20 cellular contexts compared by ENCODE assay signal in genomic region chr11:27735281-27735680, GRCh38. TPM values are rescaled to one million over a fixed set of nuclear protein-coding genes. Genes with fewer than 3 reads are reported as not detected.
DNase-seq lines count a peak whose midpoint lies in the region; ATAC-seq and TF ChIP-seq lines count a peak whose summit lies in the region.
"Had no signal": no experiment of that assay in that cellular context is flagged by ENCODE, and none has a peak within 500 bp of the region (broad histone marks: within the 10 kb centered on the region; RNA-seq: fewer than 3 reads in every experiment).

No MANE protein-coding gene starts in this region.

- ATAC-seq in HG02981 (IDR thresholded peaks at IDR 0.05; ENCODE audit: unreplicated experiment) (no peak), HG03039 (IDR thresholded peaks at IDR 0.05; ENCODE audit: unreplicated experiment) (no peak)
- ATAC-seq: K562 had no signal

- H3K23me2 ChIP-seq in H9 (ENCODE audit: insufficient read length, low read depth, low read length, poor library complexity, severe bottlenecking), result no peaks in the 10 kb centered on the region

- H2BK5ac ChIP-seq in H9 (ENCODE audit: insufficient read length, low read length), result no peak overlapping the region

- H2BK12ac ChIP-seq in H9 (ENCODE audit: insufficient read length, low read depth, low read length), result no peak overlapping the region

- no peak overlapping the region for H4K91ac ChIP-seq in H9 (ENCODE audit: insufficient read length, low read depth, low read length)

- no peaks in the 10 kb centered on the region for H4K20me1 ChIP-seq in H9 (ENCODE audit: control insufficient read depth, insufficient read depth, insufficient read length)

- H3K18ac ChIP-seq in H9 (ENCODE audit: insufficient read length, low read depth, low read length), result no peak overlapping the region

- H2BK15ac ChIP-seq in H9 (ENCODE audit: low read depth, low read length), result no peak overlapping the region

- no peak overlapping the region for H3K27ac Mint-ChIP-seq in H9
- H3K27ac Mint-ChIP-seq: CD4-positive, CD25-positive, alpha-beta regulatory T cell had no signal

- no peak overlapping the region for H3K23ac ChIP-seq in H9 (ENCODE audit: insufficient read length, low read depth, low read length)

- in situ Hi-C loops in brain microvascular endothelial cell (cut with HindIII; ENCODE audit: low pct_ligation_motif_present, low sequenced_read_pairs), result no loop called here

- no peaks in the 10 kb centered on the region for H3K36me3 ChIP-seq in brain microvascular endothelial cell (replicated peaks)

- no peak overlapping the region for H3K27ac ChIP-seq in brain microvascular endothelial cell
- H3K27ac ChIP-seq in H9 (ENCODE audit: insufficient read length, low read depth, low read length), result no peak overlapping the region
- H3K27ac ChIP-seq: RWPE1 had no signal

- DNase-seq in Daoy (ENCODE audit: low read depth), result peak; percentile 46
- peak; percentile 39 for DNase-seq in RPMI7951 (ENCODE audit: low read depth)
- peak; percentile 55 for DNase-seq in brain microvascular endothelial cell
- DNase-seq in iris pigment epithelial cell (ENCODE audit: low read depth), result peak; percentile 67
- no peak for DNase-seq in H9
- DNase-seq: CD4-positive, CD25-positive, alpha-beta regulatory T cell; DMS53; GF-D8; Kasumi-1; NCI-H1092 treated with DMSO at 0.1 percent for 48 hours; NCI-H1436; NCI-H187; NCI-H2081 treated with DMSO at 0.1 percent for 48 hours; NCI-H524 treated with DMSO at 0.1 percent for 48 hours; NCI-H82; SHP77 had no signal

- H3K14ac ChIP-seq in H9 (ENCODE audit: insufficient read depth, low read length), result no peak overlapping the region

- H3K4me3 ChIP-seq in brain microvascular endothelial cell (ENCODE audit: low read depth, low read length), result no peak overlapping the region
- H3K4me3 ChIP-seq: K562 had no signal

- no CpG with 5 or more reads among the region's 1 CpG for WGBS in H9 (ENCODE audit: extremely low coverage, insufficient read length, low lambda C conversion rate)

- peaks cover 17% of the 10 kb centered on the region for H3K27me3 Mint-ChIP-seq in H9 (ENCODE audit: low read depth)

- H3K36me3 Mint-ChIP-seq in H9 (ENCODE audit: insufficient read depth in 1 of 3, low read depth in 3 of 3), result no peaks in the 10 kb centered on the region
- H3K36me3 Mint-ChIP-seq: CD4-positive, CD25-positive, alpha-beta regulatory T cell had no signal

- H3K4me1 ChIP-seq in H9 (ENCODE audit: insufficient read depth, low read length), result peaks cover 6% of the 10 kb centered on the region; the same call in 1 of the 2 replicates

- H3K4me2 ChIP-seq in H9 (ENCODE audit: insufficient read depth, insufficient read length, low read length), result no peak overlapping the region

- no peaks in the 10 kb centered on the region; the same call in 1 of the 2 replicates for H3K79me2 ChIP-seq in H9 (ENCODE audit: insufficient read depth, low read length)

- no peak overlapping the region for H3K56ac ChIP-seq in H9 (ENCODE audit: insufficient read length, low read depth, low read length)

- H3K4ac ChIP-seq in H9 (ENCODE audit: low read depth, low read length), result no peak overlapping the region

- no peak for TF ChIP-seq CTCF in brain microvascular endothelial cell (IDR thresholded peaks at IDR 0.05; ENCODE audit: low read depth, low read length, missing control alignments)
- TF ChIP-seq CTCF in H9 (conservative IDR thresholded peaks at IDR 0.05), result no peak

- H3K9me3 Mint-ChIP-seq in H9, result no peaks in the 10 kb centered on the region

- no peak overlapping the region for H2AK5ac ChIP-seq in H9 (ENCODE audit: insufficient read length, low read length)

- H3K9ac ChIP-seq in H9 (ENCODE audit: extremely low read depth, insufficient read length, low read length), result no peak overlapping the region

- no peak overlapping the region for H2AFZ ChIP-seq in H9 (ENCODE audit: low read length)

- no peaks in the 10 kb centered on the region for H3K9me3 ChIP-seq in H9 (ENCODE audit: control insufficient read depth, low read depth, low read length)

- H4K8ac ChIP-seq in H9 (replicated peaks; ENCODE audit: insufficient read length, low read depth, low read length), result no peak overlapping the region

- no peak overlapping the region for H4K5ac ChIP-seq in H9 (ENCODE audit: insufficient read length, low read depth, low read length)

- no peak overlapping the region for H2BK20ac ChIP-seq in H9 (ENCODE audit: low read depth, low read length, poor library complexity, severe bottlenecking)

- no peaks in the 10 kb centered on the region for H3K27me3 ChIP-seq in brain microvascular endothelial cell (replicated peaks)
- no peaks in the 10 kb centered on the region for H3K27me3 ChIP-seq in H9 (ENCODE audit: insufficient read depth, low read length)

- no peak overlapping the region for H3K4me3 Mint-ChIP-seq in H9
- H3K4me3 Mint-ChIP-seq: CD4-positive, CD25-positive, alpha-beta regulatory T cell had no signal

- no peak overlapping the region for H2BK120ac ChIP-seq in H9 (ENCODE audit: low read depth, low read length, poor library complexity, severe bottlenecking)

- no peak overlapping the region for H3T11ph ChIP-seq in H9 (ENCODE audit: low read length)

- H3K4me1 Mint-ChIP-seq in H9, result peaks cover 13 to 14% of the 10 kb centered on the region in 2 experiments
- H3K4me1 Mint-ChIP-seq: CD4-positive, CD25-positive, alpha-beta regulatory T cell had no signal

- no peaks in the 10 kb centered on the region for H3K79me1 ChIP-seq in H9 (ENCODE audit: insufficient read depth, low read depth, low read length, poor library complexity, severe bottlenecking)

RNA-seq across cellular contexts. Expression of gene BDNF, which starts 35.0 kb away (rescaled TPM):
- total RNA-seq in Daoy (2014; rRNA removed; shearing (Covaris generic)), result 11.9 and 12.5 TPM in 2 replicates
- total RNA-seq in RPMI7951 (2014; rRNA removed; shearing (Covaris generic)), result 4.8 and 4.9 TPM in 2 replicates
- total RNA-seq in H9 (2021), result 2.6 and 2.7 TPM in 2 replicates
- total RNA-seq: CD4-positive, CD25-positive, alpha-beta regulatory T cell had no signal
